In genomic region chr3:173463250-173463649, GRCh38 we compare ENCODE assay signal across 4 cellular contexts.
"Had no signal": no experiment of that assay in that cellular context is flagged by ENCODE, and none has a peak within 500 bp of the region (broad histone marks: within the 10 kb centered on the region; RNA-seq: fewer than 3 reads in every experiment).

No MANE protein-coding gene starts in this region.

- H3K4me3 ChIP-seq: K562 had no signal

- ATAC-seq: HepG2, K562 had no signal

- DNase-seq: IMR-90 had no signal

- H3K27ac ChIP-seq: HL-60 had no signal
